Comparison of ENCODE assay signal across 8 cellular contexts in the genomic region with DNA sequence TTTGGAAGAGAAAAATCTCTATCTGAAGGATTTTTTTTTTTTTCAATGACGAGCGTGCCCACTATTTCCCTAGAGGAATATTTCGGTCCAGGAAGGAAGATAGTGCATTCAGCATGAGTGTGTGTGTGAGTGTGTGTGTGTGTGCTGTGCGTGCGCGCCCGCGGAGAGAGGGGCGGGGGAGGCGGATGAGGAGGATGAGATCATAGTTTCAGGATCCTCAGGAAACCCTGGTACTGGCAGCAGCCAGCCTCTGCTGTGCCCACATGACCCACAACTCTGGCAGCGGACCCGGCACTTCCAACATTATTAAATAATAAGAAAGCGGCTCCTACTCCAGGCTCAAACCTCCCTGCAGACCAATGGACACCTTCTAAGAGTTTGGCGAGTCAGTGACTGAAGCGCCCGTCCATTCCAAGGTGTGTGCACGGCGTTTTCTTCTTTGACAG.
DNase-seq lines count a peak whose midpoint lies in the region; ATAC-seq lines count a peak whose summit lies in the region.

No MANE protein-coding gene starts in this region.

- DNase-seq in DMS79 treated with DMSO at 0.1 percent for 48 hours (lab: John Stamatoyannopoulos, UW) (peak; percentile 72), HuH-7.5 (ENCODE audit: low spot score) (peak; percentile 67), OCI-M1 (lab: John Stamatoyannopoulos, UW) (peak; percentile 84), left colon (peak; percentile 51 to 68)

- peak; percentile 62 for ATAC-seq in GM21515 (IDR thresholded peaks at IDR 0.05; ENCODE audit: unreplicated experiment)
- peak; percentile 75 for ATAC-seq in left colon
- ATAC-seq in HG03108 (IDR thresholded peaks at IDR 0.05; ENCODE audit: unreplicated experiment) = no peak

- H3K27me3 Mint-ChIP-seq in dendritic cell treated with granulocyte-macrophage colony-stimulating factor and Interleukin-4, amounts not matched to agents 40 ng/mL and 50 ng/mL, for 4 days = peaks cover 37% of the 10 kb centered on the region
- H3K27me3 Mint-ChIP-seq in stimulated activated naive CD8-positive, alpha-beta T cell treated with anti-CD3 and anti-CD28 coated beads, Interleukin-15, Interleukin-2, amounts not matched to agents 100 ng/mL and 50 ng/mL, for 24 hours = peaks cover 53% of the 10 kb centered on the region

- H3K9me3 Mint-ChIP-seq in dendritic cell treated with granulocyte-macrophage colony-stimulating factor and Interleukin-4, amounts not matched to agents 40 ng/mL and 50 ng/mL, for 4 days = no peaks in the 10 kb centered on the region
- H3K9me3 Mint-ChIP-seq in stimulated activated naive CD8-positive, alpha-beta T cell treated with anti-CD3 and anti-CD28 coated beads, Interleukin-15, Interleukin-2, amounts not matched to agents 100 ng/mL and 50 ng/mL, for 24 hours = no peaks in the 10 kb centered on the region

- peaks cover 31% of the 10 kb centered on the region for H3K4me1 Mint-ChIP-seq in dendritic cell treated with granulocyte-macrophage colony-stimulating factor and Interleukin-4, amounts not matched to agents 40 ng/mL and 50 ng/mL, for 4 days (ENCODE audit: low read depth)
- peaks cover 3% of the 10 kb centered on the region for H3K4me1 Mint-ChIP-seq in stimulated activated naive CD8-positive, alpha-beta T cell treated with anti-CD3 and anti-CD28 coated beads, Interleukin-15, Interleukin-2, amounts not matched to agents 100 ng/mL and 50 ng/mL, for 24 hours (ENCODE audit: low read depth)

- intact Hi-C loops in dendritic cell treated with granulocyte-macrophage colony-stimulating factor and Interleukin-4, amounts not matched to agents 40 ng/mL and 50 ng/mL, for 4 days (cut with micrococcal nuclease) = loop anchor here (5.0 kb wide), 1 partner anchor 169 kb away; no protein-coding TSS in a partner anchor
- intact Hi-C loops in left colon (cut with DNase I, micrococcal nuclease) = no loop called here

- peak overlapping the region; percentile 78 for H3K4me3 Mint-ChIP-seq in dendritic cell treated with granulocyte-macrophage colony-stimulating factor and Interleukin-4, amounts not matched to agents 40 ng/mL and 50 ng/mL, for 4 days
- H3K4me3 Mint-ChIP-seq in stimulated activated naive CD8-positive, alpha-beta T cell treated with anti-CD3 and anti-CD28 coated beads, Interleukin-15, Interleukin-2, amounts not matched to agents 100 ng/mL and 50 ng/mL, for 24 hours = peak overlapping the region; percentile 13

- peak overlapping the region; percentile 74 for H3K27ac Mint-ChIP-seq in dendritic cell treated with granulocyte-macrophage colony-stimulating factor and Interleukin-4, amounts not matched to agents 40 ng/mL and 50 ng/mL, for 4 days
- no peak overlapping the region for H3K27ac Mint-ChIP-seq in stimulated activated naive CD8-positive, alpha-beta T cell treated with anti-CD3 and anti-CD28 coated beads, Interleukin-15, Interleukin-2, amounts not matched to agents 100 ng/mL and 50 ng/mL, for 24 hours

- peaks cover 6% of the 10 kb centered on the region for H3K36me3 Mint-ChIP-seq in dendritic cell treated with granulocyte-macrophage colony-stimulating factor and Interleukin-4, amounts not matched to agents 40 ng/mL and 50 ng/mL, for 4 days (ENCODE audit: low read depth)
- H3K36me3 Mint-ChIP-seq in stimulated activated naive CD8-positive, alpha-beta T cell treated with anti-CD3 and anti-CD28 coated beads, Interleukin-15, Interleukin-2, amounts not matched to agents 100 ng/mL and 50 ng/mL, for 24 hours (ENCODE audit: low read depth) = no peaks in the 10 kb centered on the region
